1 cellular context compared by ENCODE assay signal in the genomic region with DNA sequence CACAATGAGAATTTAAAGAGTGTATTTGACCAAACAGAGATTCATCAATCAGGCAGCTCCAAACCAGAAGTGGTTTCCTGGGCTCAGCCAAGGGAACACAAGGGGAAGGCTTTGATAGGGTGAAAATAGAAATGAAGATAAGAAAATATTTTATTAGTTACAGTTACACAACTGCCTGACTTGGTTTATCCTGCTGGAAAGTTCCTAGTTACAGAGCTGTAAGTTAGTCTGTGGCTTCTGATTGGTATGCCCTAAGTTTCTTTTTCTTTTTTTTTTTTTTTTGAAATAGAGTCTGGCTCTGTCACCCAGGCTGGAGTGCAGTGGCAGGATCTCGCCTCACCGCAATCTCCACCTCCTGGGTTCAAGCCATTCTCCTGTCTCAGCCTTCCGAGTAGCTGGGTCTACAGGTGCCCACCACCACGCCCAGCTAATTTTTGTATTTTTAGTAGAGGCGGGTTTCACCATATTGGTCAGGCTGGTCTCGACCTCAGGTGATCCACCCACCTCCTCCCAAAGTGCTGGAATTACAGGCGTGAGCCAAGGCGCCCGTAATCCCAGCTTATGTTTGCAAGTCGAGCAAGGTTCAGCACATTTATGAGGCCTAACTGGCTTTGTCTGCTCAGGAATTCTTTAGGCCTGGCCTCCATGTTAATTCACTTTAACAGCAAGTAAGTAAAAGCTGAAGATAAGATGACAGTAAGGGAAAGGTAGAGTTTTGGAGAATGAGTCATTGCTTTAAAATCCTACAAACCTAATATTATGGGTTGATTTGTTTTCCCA.
TF ChIP-seq lines count a peak whose summit lies in the region.

No MANE protein-coding gene starts in this region.

TF ChIP-seq in GM12878, 131 proteins besides CTCF, POLR2A, EP300 and RAD21:
- TF ChIP-seq ZNF384 (IDR thresholded peaks at IDR 0.05; ENCODE audit: borderline replicate concordance, low read depth, low read length) (0 out of 2 replicates have a peak, but pooled peaks have one; percentile 28), RFX5 (IDR thresholded peaks at IDR 0.05; ENCODE audit: low read depth, low read length) (peak; percentile 61; the same call in 1 of the 2 replicates), NFYA (IDR thresholded peaks at IDR 0.05; ENCODE audit: borderline replicate concordance, low read depth, low read length) (no peak)
TF ChIP-seq in GM12878: peak in this region for 2.
